Comparison of ENCODE assay signal across 22 cellular contexts in the genomic region with DNA sequence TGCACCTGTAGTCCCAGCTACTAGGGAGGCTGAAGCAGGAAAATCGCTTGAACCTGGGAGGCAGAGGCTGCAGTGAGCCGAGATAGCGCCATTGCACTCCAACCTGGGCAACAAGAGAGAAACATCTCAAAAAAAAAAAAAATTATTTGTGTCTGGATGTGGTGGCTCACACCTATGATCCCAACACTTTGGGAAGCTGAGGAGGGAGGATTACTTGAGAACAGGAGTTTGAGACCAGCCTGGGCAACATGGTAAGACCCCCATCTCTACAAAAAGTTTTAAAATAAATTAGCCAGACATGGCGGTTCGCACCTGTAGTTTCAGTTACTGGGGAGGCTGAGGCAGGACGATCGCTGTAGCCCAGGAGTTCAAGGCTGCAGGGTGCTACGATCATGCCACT.
"Had no signal": no experiment of that assay in that cellular context is flagged by ENCODE, and none has a peak within 500 bp of the region (broad histone marks: within the 10 kb centered on the region; RNA-seq: fewer than 3 reads in every experiment).

No MANE protein-coding gene starts in this region.

- DNase-seq: activated CD4-positive, alpha-beta memory T cell treated with anti-CD3 and anti-CD28 coated beads, Interleukin-2, amount 10 ng/mL, durations not matched to agents 7 days and 5 days; activated CD4-positive, alpha-beta T cell treated with anti-CD3 and anti-CD28 coated beads for 1 hour; activated CD4-positive, alpha-beta T cell treated with anti-CD3 and anti-CD28 coated beads, Interleukin-2, amount 10 ng/mL, durations not matched to agents 7 days and 5 days; activated CD8-positive, alpha-beta memory T cell treated with anti-CD3 and anti-CD28 coated beads, Interleukin-2, amount 50 U/mL, for 48 hours; activated T-cell treated with anti-CD3 and anti-CD28 coated beads, Interleukin-2, amount 50 U/mL, for 4 hours; esophagus squamous epithelium; foreskin melanocyte; left ventricle myocardium superior; nucleus accumbens; pancreas; stimulated activated CD4-positive, alpha-beta T cell treated with anti-CD3 and anti-CD28 coated beads, Interleukin-15, amount 100 ng/mL, for 24 hours; stimulated activated CD4-positive, alpha-beta T cell treated with anti-CD3 and anti-CD28 coated beads, Interleukin-2, amount 100 ng/mL, for 24 hours; stimulated activated naive CD4-positive, alpha-beta T cell; T-helper 17 cell; T1000 had no signal

- H3K9me3 ChIP-seq: esophagus squamous epithelium, pancreas, right atrium auricular region, tibial nerve had no signal

- ATAC-seq: activated T-cell treated with anti-CD3 and anti-CD28 coated beads, Interleukin-2, amount 50 U/mL, for 4 hours; left ventricle myocardium superior; pancreas; SK-N-SH treated with all-trans-retinoic acid at 6 μM for 48 hours; T-helper 17 cell had no signal

- H3K27ac ChIP-seq: epithelial cell of prostate, pancreas, right atrium auricular region, tibial nerve had no signal

- H3K27me3 ChIP-seq: esophagus squamous epithelium, pancreas, right atrium auricular region, tibial nerve had no signal

- FAIRE-seq: bronchial epithelial cell, islet of Langerhans, pancreas, urothelium cell line had no signal

- H3K4me3 ChIP-seq: esophagus squamous epithelium, pancreas, right atrium auricular region, tibial nerve had no signal

- H3K36me3 ChIP-seq: pancreas, right atrium auricular region, tibial nerve had no signal
